Comparison of ENCODE assay signal across 23 cellular contexts in the genomic region with DNA sequence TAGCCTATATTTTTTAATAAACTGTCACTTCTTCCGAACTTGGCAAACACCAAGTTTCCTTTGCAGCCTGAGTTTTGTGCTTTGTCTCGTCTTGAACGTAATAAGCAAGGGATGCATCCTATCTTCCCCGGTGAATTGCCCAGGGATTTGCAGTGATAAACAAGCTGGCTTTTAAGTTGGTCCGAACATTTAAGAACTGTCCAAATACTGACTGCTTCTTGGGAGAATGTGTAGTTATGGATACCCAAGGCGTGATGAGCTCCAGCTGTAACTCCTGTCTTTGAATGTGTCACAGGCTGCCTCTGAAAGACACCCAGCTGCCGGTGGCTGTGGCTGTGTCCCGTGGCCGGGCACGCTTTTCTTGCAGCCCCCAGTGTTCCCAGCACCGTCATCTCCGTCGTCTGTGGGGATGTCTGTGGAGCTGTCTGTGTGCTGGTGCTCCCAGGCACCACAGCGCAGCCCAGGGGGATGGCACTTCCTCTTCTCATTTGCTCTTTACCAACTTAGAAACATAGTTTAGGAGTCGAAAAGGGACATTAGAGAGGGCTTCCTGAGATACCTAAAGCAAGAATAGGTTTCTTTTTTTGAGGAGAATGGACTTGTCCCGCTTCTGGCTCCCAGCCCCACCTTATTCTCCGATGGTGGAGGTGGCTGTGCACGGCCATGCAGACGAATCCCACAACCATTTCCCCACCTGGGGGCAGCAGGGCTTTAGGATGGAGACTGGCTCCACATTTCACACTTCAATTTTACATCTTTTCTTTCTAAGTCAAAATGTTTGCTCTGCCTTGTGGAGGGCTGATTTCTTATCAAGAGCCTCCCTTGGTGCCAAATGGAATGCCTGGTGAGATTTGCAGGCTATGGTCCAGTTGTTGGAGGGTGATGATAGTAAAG.
DNase-seq lines count a peak whose midpoint lies in the region; ATAC-seq and TF ChIP-seq lines count a peak whose summit lies in the region.
"Had no signal": no experiment of that assay in that cellular context is flagged by ENCODE, and none has a peak within 500 bp of the region (broad histone marks: within the 10 kb centered on the region; RNA-seq: fewer than 3 reads in every experiment).

No MANE protein-coding gene starts in this region.

- H3K36me3 Mint-ChIP-seq in HFFc6 (ENCODE audit: low read depth), result no peaks in the 10 kb centered on the region

- H3K27me3 ChIP-seq in adipocyte (replicated peaks; ENCODE audit: control insufficient read depth, insufficient read depth, low read length), result no peaks in the 10 kb centered on the region
- no peaks in the 10 kb centered on the region for H3K27me3 ChIP-seq in neural cell (ENCODE audit: insufficient read depth, low read depth, low read length)
- H3K27me3 ChIP-seq in smooth muscle cell (ENCODE audit: low read depth), result no peaks in the 10 kb centered on the region
- H3K27me3 ChIP-seq: body of pancreas, left lung, ovary had no signal

- H3K9ac ChIP-seq in adipocyte (ENCODE audit: low read length), result no peak overlapping the region
- no peak overlapping the region for H3K9ac ChIP-seq in neural cell (ENCODE audit: low read length)
- no peak overlapping the region for H3K9ac ChIP-seq in smooth muscle cell (ENCODE audit: low read depth)

- H3K9me3 ChIP-seq in adipocyte (ENCODE audit: control insufficient read depth, low read length) (peaks cover 27% of the 10 kb centered on the region), neural cell (ENCODE audit: low read length) (no peaks in the 10 kb centered on the region), smooth muscle cell (replicated peaks; ENCODE audit: low read depth) (no peaks in the 10 kb centered on the region)
- H3K9me3 ChIP-seq: HAP-1, ovary had no signal

- H2AFZ ChIP-seq in neural cell (ENCODE audit: low read depth, low read length) (no peak overlapping the region), smooth muscle cell (ENCODE audit: low read depth) (no peak overlapping the region)

- H3K9me3 Mint-ChIP-seq in HFFc6, result peaks cover 37% of the 10 kb centered on the region
- H3K9me3 Mint-ChIP-seq: naive thymus-derived CD8-positive, alpha-beta T cell had no signal

- no peaks in the 10 kb centered on the region for H3K4me1 Mint-ChIP-seq in HFFc6 (ENCODE audit: low read depth)
- H3K4me1 Mint-ChIP-seq: B cell; naive thymus-derived CD8-positive, alpha-beta T cell had no signal

- no peak for ATAC-seq in GM18907 (IDR thresholded peaks at IDR 0.05; ENCODE audit: unreplicated experiment)
- ATAC-seq: body of pancreas; left lung; naive thymus-derived CD8-positive, alpha-beta T cell; SK-N-SH treated with all-trans-retinoic acid at 6 μM for 48 hours had no signal

- no peak overlapping the region for H3K4me3 Mint-ChIP-seq in HFFc6
- H3K4me3 Mint-ChIP-seq: B cell had no signal

- H3K79me2 ChIP-seq in neural cell (replicated peaks; ENCODE audit: insufficient read depth, low read length) (no peaks in the 10 kb centered on the region), smooth muscle cell (ENCODE audit: low read depth) (no peaks in the 10 kb centered on the region)

- peaks cover 2% of the 10 kb centered on the region; the same call in 1 of the 2 replicates for H3K27me3 Mint-ChIP-seq in HFFc6 (ENCODE audit: insufficient read depth)
- H3K27me3 Mint-ChIP-seq: B cell; naive thymus-derived CD8-positive, alpha-beta T cell had no signal

- H3K4me2 ChIP-seq in neural cell (ENCODE audit: low read length), result no peak overlapping the region
- H3K4me2 ChIP-seq in smooth muscle cell, result no peak overlapping the region

- TF ChIP-seq RAD21 in neural cell (conservative IDR thresholded peaks at IDR 0.05), result peak; percentile 28

- H3K27ac ChIP-seq in neural cell (ENCODE audit: low read length) (no peak overlapping the region), smooth muscle cell (ENCODE audit: low read depth) (no peak overlapping the region)
- H3K27ac ChIP-seq: body of pancreas, left lung, ovary had no signal

- H3K4me1 ChIP-seq in adipocyte (ENCODE audit: control insufficient read depth, insufficient read depth, low read length), result no peaks in the 10 kb centered on the region
- H3K4me1 ChIP-seq in smooth muscle cell (ENCODE audit: low read depth), result no peaks in the 10 kb centered on the region
- H3K4me1 ChIP-seq: body of pancreas, HAP-1, left lung had no signal

- no peaks in the 10 kb centered on the region for H3F3A ChIP-seq in neural cell (ENCODE audit: insufficient read depth, low read length, poor library complexity, severe bottlenecking)
- no peaks in the 10 kb centered on the region for H3F3A ChIP-seq in smooth muscle cell (ENCODE audit: low read depth)

- H4K20me1 ChIP-seq in neural cell (ENCODE audit: insufficient read depth) (no peaks in the 10 kb centered on the region), smooth muscle cell (ENCODE audit: low read depth) (no peaks in the 10 kb centered on the region)

- H3K9me2 ChIP-seq in neural cell (ENCODE audit: insufficient read depth, low read length), result no peaks in the 10 kb centered on the region

- H3K27ac Mint-ChIP-seq in HFFc6, result no peak overlapping the region
- H3K27ac Mint-ChIP-seq: B cell; naive thymus-derived CD8-positive, alpha-beta T cell had no signal

- H3K4me3 ChIP-seq in adipocyte (ENCODE audit: low read length) (no peak overlapping the region), neural cell (ENCODE audit: low read length) (no peak overlapping the region), smooth muscle cell (no peak overlapping the region)
- H3K4me3 ChIP-seq: body of pancreas, HAP-1, left lung, ovary had no signal

- no peaks in the 10 kb centered on the region for H3K36me3 ChIP-seq in adipocyte (ENCODE audit: control insufficient read depth, insufficient read depth, low read length, severe bottlenecking)
- H3K36me3 ChIP-seq in neural cell (ENCODE audit: insufficient read depth, low read length), result no peaks in the 10 kb centered on the region
- no peaks in the 10 kb centered on the region for H3K36me3 ChIP-seq in smooth muscle cell (ENCODE audit: low read depth)
- H3K36me3 ChIP-seq: HAP-1, left lung, ovary had no signal

- TF ChIP-seq CTCF in HFFc6 (IDR thresholded peaks at IDR 0.05) (no peak), neural cell (IDR thresholded peaks at IDR 0.05; ENCODE audit: poor library complexity, severe bottlenecking) (peak; percentile 18), smooth muscle cell (IDR thresholded peaks at IDR 0.05; ENCODE audit: borderline replicate concordance, insufficient read depth, poor library complexity, severe bottlenecking) (no peak)

- TF ChIP-seq EP300 in neural cell (conservative IDR thresholded peaks at IDR 0.05; ENCODE audit: poor library complexity, severe bottlenecking), result no peak

- peak; percentile 15 for DNase-seq in activated CD8-positive, alpha-beta memory T cell treated with anti-CD3 and anti-CD28 coated beads for 24 hours
- DNase-seq in activated CD8-positive, alpha-beta memory T cell treated with anti-CD3 and anti-CD28 coated beads, Interleukin-2, amount 50 U/mL, for 4 hours, result no peak
- DNase-seq in HFFc6 (peak; percentile 18), adipocyte (ENCODE audit: low read depth) (peak; percentile 1), kidney glomerular epithelial cell (lab: John Stamatoyannopoulos, UW) (no peak), smooth muscle cell (lab: John Stamatoyannopoulos, UW; ENCODE audit: unreplicated experiment) (no peak)
- DNase-seq: activated CD4-positive, alpha-beta T cell treated with anti-CD3 and anti-CD28 coated beads for 4 hours; body of pancreas; DMS53; GF-D8; left lung; naive thymus-derived CD8-positive, alpha-beta T cell; NCI-H1417; NCI-H510A; ovary; stimulated activated CD4-positive, alpha-beta T cell treated with anti-CD3 and anti-CD28 coated beads, Interleukin-12 subunit alpha, Interleukin-12 subunit beta, amount 100 ng/mL, for 4 hours; stimulated activated CD4-positive, alpha-beta T cell treated with anti-CD3 and anti-CD28 coated beads, Interleukin-4, amount 100 ng/mL, for 4 hours; stimulated activated naive CD4-positive, alpha-beta T cell had no signal

- WGBS in smooth muscle cell (ENCODE audit: low lambda C conversion rate), result 86% methylated on average over 19 of the region's 19 CpGs

TF ChIP-seq in neural cell, 6 proteins besides CTCF, POLR2A, EP300 and RAD21:
- TF ChIP-seq SMC3 (conservative IDR thresholded peaks at IDR 0.05; ENCODE audit: poor library complexity), result peak; percentile 16
- no peak for TF ChIP-seq POLR2AphosphoS5 (IDR thresholded peaks at IDR 0.05)
- no peak for TF ChIP-seq MXI1 (conservative IDR thresholded peaks at IDR 0.05; ENCODE audit: poor library complexity, severe bottlenecking)
- no peak for TF ChIP-seq TAF1 (IDR thresholded peaks at IDR 0.05; ENCODE audit: low read depth)
- TF ChIP-seq, protein P1, sequence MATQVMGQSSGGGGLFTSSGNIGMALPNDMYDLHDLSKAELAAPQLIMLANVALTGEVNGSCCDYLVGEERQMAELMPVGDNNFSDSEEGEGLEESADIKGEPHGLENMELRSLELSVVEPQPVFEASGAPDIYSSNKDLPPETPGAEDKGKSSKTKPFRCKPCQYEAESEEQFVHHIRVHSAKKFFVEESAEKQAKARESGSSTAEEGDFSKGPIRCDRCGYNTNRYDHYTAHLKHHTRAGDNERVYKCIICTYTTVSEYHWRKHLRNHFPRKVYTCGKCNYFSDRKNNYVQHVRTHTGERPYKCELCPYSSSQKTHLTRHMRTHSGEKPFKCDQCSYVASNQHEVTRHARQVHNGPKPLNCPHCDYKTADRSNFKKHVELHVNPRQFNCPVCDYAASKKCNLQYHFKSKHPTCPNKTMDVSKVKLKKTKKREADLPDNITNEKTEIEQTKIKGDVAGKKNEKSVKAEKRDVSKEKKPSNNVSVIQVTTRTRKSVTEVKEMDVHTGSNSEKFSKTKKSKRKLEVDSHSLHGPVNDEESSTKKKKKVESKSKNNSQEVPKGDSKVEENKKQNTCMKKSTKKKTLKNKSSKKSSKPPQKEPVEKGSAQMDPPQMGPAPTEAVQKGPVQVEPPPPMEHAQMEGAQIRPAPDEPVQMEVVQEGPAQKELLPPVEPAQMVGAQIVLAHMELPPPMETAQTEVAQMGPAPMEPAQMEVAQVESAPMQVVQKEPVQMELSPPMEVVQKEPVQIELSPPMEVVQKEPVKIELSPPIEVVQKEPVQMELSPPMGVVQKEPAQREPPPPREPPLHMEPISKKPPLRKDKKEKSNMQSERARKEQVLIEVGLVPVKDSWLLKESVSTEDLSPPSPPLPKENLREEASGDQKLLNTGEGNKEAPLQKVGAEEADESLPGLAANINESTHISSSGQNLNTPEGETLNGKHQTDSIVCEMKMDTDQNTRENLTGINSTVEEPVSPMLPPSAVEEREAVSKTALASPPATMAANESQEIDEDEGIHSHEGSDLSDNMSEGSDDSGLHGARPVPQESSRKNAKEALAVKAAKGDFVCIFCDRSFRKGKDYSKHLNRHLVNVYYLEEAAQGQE (IDR thresholded peaks at IDR 0.05; ENCODE audit: borderline replicate concordance), result no peak

Comparison
In these comparisons a context has a peak if more than half of its experiments do, and no peak if none do; other contexts are left out.
1. DNase-seq: peak in activated CD8-positive, alpha-beta memory T cell treated with anti-CD3 and anti-CD28 coated beads for 24 hours (single experiment), HFFc6 (single experiment) and adipocyte (single experiment); none in activated CD8-positive, alpha-beta memory T cell treated with anti-CD3 and anti-CD28 coated beads, Interleukin-2, amount 50 U/mL, for 4 hours (single experiment), kidney glomerular epithelial cell (single experiment) and smooth muscle cell (single experiment).